In the genomic region with DNA sequence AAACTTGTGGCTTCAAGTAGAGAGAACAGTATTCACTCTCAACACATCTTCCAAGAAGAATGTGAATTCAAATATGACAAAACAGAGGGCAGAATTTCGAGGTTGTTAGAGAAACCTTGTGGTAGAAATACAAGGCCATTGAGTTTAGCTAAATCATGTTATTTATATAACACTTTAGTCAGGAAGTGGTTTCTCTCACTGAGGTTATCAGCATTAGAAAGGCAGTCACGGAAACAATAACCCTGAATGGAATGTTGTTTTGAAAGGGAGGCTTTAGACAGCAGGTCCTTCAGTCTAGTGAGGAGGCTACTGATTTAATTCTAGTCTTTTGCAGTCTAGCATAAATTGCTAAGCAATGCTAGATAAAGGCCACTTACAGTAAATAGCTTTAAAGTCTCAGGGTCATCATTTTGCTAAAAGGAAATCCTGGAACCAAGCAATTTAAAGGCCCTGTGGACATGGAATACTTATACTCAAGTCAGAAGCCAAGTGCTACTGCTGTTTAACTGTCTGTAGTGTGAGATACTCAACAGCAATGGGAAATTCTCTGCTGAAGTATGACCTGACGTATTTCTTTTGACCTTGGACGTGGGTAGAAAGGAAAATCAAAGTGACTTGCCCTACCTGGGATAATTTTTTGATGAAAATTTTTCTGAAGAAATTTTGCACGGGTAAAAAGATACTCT, we compare ENCODE assay signal across 9 cellular contexts.
DNase-seq lines count a peak whose midpoint lies in the region; ATAC-seq, FAIRE-seq and TF ChIP-seq lines count a peak whose summit lies in the region.
"Had no signal": no experiment of that assay in that cellular context is flagged by ENCODE, and none has a peak within 500 bp of the region (broad histone marks: within the 10 kb centered on the region; RNA-seq: fewer than 3 reads in every experiment).

No MANE protein-coding gene starts in this region.

- peak; percentile 62 for FAIRE-seq in H1 (lab: Jason Lieb, UNC)

- no peak overlapping the region for H3K23ac ChIP-seq in H1 (ENCODE audit: insufficient read length)

- POLR2A ChIA-PET in H1 (lab: Charles Lee; ENCODE audit: partially characterized antibody) = interaction anchor here (0.8 kb wide), 1 partner anchor 339 kb away, joined by 3 read pairs; no protein-coding TSS in a partner anchor

- no peaks in the 10 kb centered on the region for H3K79me1 ChIP-seq in H1 (ENCODE audit: low read depth, low read length)

- H2AFZ ChIP-seq in H1 (ENCODE audit: low read length) = peak overlapping the region; percentile 47; the same call in 1 of the 2 replicates

- H3K79me2 ChIP-seq in H1 (ENCODE audit: control insufficient read depth in 1 of 2, insufficient read depth in 2 of 2, low read length in 2 of 2) = no peaks in the 10 kb centered on the region

- CTCF ChIA-PET in H1 (lab: Charles Lee; ENCODE audit: partially characterized antibody) = interaction anchor here (0.8 to 2.2 kb wide), 4 partner anchors 9 to 230 kb away, joined by 3 to 9 read pairs (median 4); no protein-coding TSS in a partner anchor

- no peak overlapping the region for H4K5ac ChIP-seq in H1 (ENCODE audit: insufficient read length, low read depth, low read length)

- H3K18ac ChIP-seq in H1 (ENCODE audit: extremely low read depth, low read length) = no peak overlapping the region; the same call in 1 of the 2 replicates

- H2BK12ac ChIP-seq in H1 (ENCODE audit: low read depth, low read length) = peak overlapping the region; percentile 98; the same call in 1 of the 2 replicates

- TF ChIP-seq EP300 in H1 (IDR thresholded peaks at IDR 0.05; ENCODE audit: borderline replicate concordance in 1 of 2, low read depth in 2 of 2, low read length in 2 of 2) = no peak

- H3K23me2 ChIP-seq in H1 (ENCODE audit: low read depth, low read length) = no peaks in the 10 kb centered on the region; the same call in 1 of the 2 replicates

- H3K4me3 ChIP-seq in H1 (ENCODE audit: extremely low read depth in 1 of 4, insufficient read depth in 2 of 4, low read depth in 3 of 4, low read length in 4 of 4) (peak overlapping the region in 1 of 4 experiments; percentile 29; a peak in 1 of 8 replicates), MG63 (no peak overlapping the region)

- no peak overlapping the region for H3K9ac ChIP-seq in H1 (replicated peaks in 1 of 4; ENCODE audit: extremely low read depth in 1 of 4, low read depth in 3 of 4, low read length in 3 of 4)

- peak overlapping the region; percentile 56 for H2BK20ac ChIP-seq in H1 (ENCODE audit: low read length)

- WGBS in H1 (ENCODE audit: extremely low coverage in 1 of 2, insufficient coverage in 1 of 2, insufficient read length in 1 of 2, insufficient replicate concordance in 2 of 2, low coverage in 1 of 2, low lambda C conversion rate in 2 of 2, missing lambda C conversion rate in 1 of 2), 2 experiments = 58% methylated on average over 5 of the region's 5 CpGs; no CpG with 5 or more reads in 1 of the 2 experiments

- no peak overlapping the region for H2AK5ac ChIP-seq in H1 (ENCODE audit: low read depth, low read length)

- H3K4ac ChIP-seq in H1 (replicated peaks; ENCODE audit: insufficient read length, low read depth, low read length) = no peak overlapping the region

- no peak overlapping the region for H4K91ac ChIP-seq in H1 (replicated peaks; ENCODE audit: insufficient read length, low read length)

- H2BK120ac ChIP-seq in H1 (replicated peaks; ENCODE audit: low read depth, low read length) = peak overlapping the region; percentile 52

- H3K27me3 ChIP-seq in H1 (replicated peaks in 1 of 4; ENCODE audit: control insufficient read depth in 3 of 4, extremely low read depth in 1 of 4, insufficient read depth in 3 of 4, low read length in 3 of 4) (no peaks in the 10 kb centered on the region), MG63 (no peaks in the 10 kb centered on the region)

- H3K4me1 ChIP-seq in H1 (replicated peaks in 1 of 4; ENCODE audit: control insufficient read depth in 3 of 4, insufficient read depth in 4 of 4, low read length in 3 of 4) = peaks cover 0 to 3% (median under 1%) of the 10 kb centered on the region in 4 experiments; a peak in 2 of 7 replicates

- H2BK5ac ChIP-seq in H1 (ENCODE audit: low read depth, low read length) = peak overlapping the region; percentile 88

- peak; percentile 94 for DNase-seq in NCI-H2227 treated with DMSO at 0.1 percent for 48 hours (lab: John Stamatoyannopoulos, UW)
- DNase-seq in H1 (ENCODE audit: low read depth in 1 of 2, low spot score in 2 of 2) = no peak
- peak; percentile 2 for DNase-seq in renal cortical epithelial cell (ENCODE audit: low read depth)
- DNase-seq in MG63 = no peak
- DNase-seq in NCI-H1105 treated with DMSO at 0.1 percent for 48 hours (lab: John Stamatoyannopoulos, UW) = no peak
- no peak for DNase-seq in stimulated activated CD4-positive, alpha-beta T cell treated with anti-CD3 and anti-CD28 coated beads, Interleukin-15, amount 100 ng/mL, for 24 hours
- DNase-seq: activated CD4-positive, alpha-beta T cell treated with anti-CD3 and anti-CD28 coated beads, Interleukin-2, amount 50 U/mL, for 48 hours; stimulated activated naive B cell treated with anti-CD40 and anti-IgM and Interleukin-4, amounts not matched to agents 10 μg/mL and 1 μg/mL and 100 μg/mL, for 72 hours had no signal

- no peak overlapping the region for H3K56ac ChIP-seq in H1 (replicated peaks; ENCODE audit: insufficient read length, low read depth, low read length)

- TF ChIP-seq POLR2A in H1 (IDR thresholded peaks at IDR 0.05; ENCODE audit: control extremely low read depth in 1 of 2, low read depth in 2 of 2, low read length in 2 of 2) = no peak

- H2BK15ac ChIP-seq in H1 (ENCODE audit: low read length) = no peak overlapping the region

- H3K14ac ChIP-seq in H1 (ENCODE audit: insufficient read length) = no peak overlapping the region

- no peak overlapping the region for H4K8ac ChIP-seq in H1 (ENCODE audit: extremely low read depth, insufficient read depth, low read length)

- no peaks in the 10 kb centered on the region for H3K36me3 ChIP-seq in H1 (ENCODE audit: control insufficient read depth in 2 of 4, insufficient read depth in 4 of 4, low read length in 3 of 4)
- no peaks in the 10 kb centered on the region for H3K36me3 ChIP-seq in MG63

- H3K9me3 ChIP-seq in H1 (ENCODE audit: insufficient read depth in 2 of 2, low read depth in 1 of 2, low read length in 1 of 2) (no peaks in the 10 kb centered on the region; a peak in 1 of 4 replicates), MG63 (no peaks in the 10 kb centered on the region)

- ATAC-seq in HG02678 (IDR thresholded peaks at IDR 0.05; ENCODE audit: unreplicated experiment) = peak; percentile 52
- ATAC-seq: stimulated activated naive B cell treated with anti-CD40 and anti-IgM and Interleukin-4, amounts not matched to agents 10 μg/mL and 1 μg/mL and 100 μg/mL, for 72 hours had no signal

- H4K20me1 ChIP-seq in H1 (replicated peaks in 1 of 2; ENCODE audit: control insufficient read depth in 1 of 2, insufficient read depth in 2 of 2, low read length in 2 of 2) = no peaks in the 10 kb centered on the region

- peak overlapping the region; percentile 20 to 45; a peak in 3 of 4 replicates for H3K4me2 ChIP-seq in H1 (ENCODE audit: insufficient read depth in 1 of 2, low read depth in 2 of 2, low read length in 2 of 2)

- TF ChIP-seq CTCF in H1 (IDR thresholded peaks at IDR 0.05; ENCODE audit: control extremely low read depth in 1 of 3, insufficient read depth in 1 of 3, low read depth in 1 of 3, low read length in 3 of 3) = no peak

- no peak for TF ChIP-seq RAD21 in H1 (IDR thresholded peaks at IDR 0.05 in 1 of 2, conservative IDR thresholded peaks at IDR 0.05 in 1 of 2; ENCODE audit: low read depth in 2 of 2, low read length in 2 of 2)

- H3K27ac ChIP-seq in H1 (ENCODE audit: low read depth, low read length) = 0 out of 2 replicates have a peak overlapping the region, but pooled peaks have one; percentile 16

TF ChIP-seq in H1, 55 proteins besides CTCF, POLR2A, EP300 and RAD21:
- TF ChIP-seq SP1 (IDR thresholded peaks at IDR 0.05; ENCODE audit: low read depth, low read length) (0 out of 2 replicates have a peak, but pooled peaks have one; percentile 46), CREB1 (IDR thresholded peaks at IDR 0.05) (no peak)

Comparison
In these comparisons a context has a peak if more than half of its experiments do, and no peak if none do; other contexts are left out.
1. DNase-seq: peak in NCI-H2227 treated with DMSO at 0.1 percent for 48 hours (single experiment) and renal cortical epithelial cell (single experiment); none in H1 (0 of 2), MG63 (single experiment), NCI-H1105 treated with DMSO at 0.1 percent for 48 hours (single experiment) and stimulated activated CD4-positive, alpha-beta T cell treated with anti-CD3 and anti-CD28 coated beads, Interleukin-15, amount 100 ng/mL, for 24 hours (single experiment).